ENCODE assay signal across 8 cellular contexts in the genomic region with DNA sequence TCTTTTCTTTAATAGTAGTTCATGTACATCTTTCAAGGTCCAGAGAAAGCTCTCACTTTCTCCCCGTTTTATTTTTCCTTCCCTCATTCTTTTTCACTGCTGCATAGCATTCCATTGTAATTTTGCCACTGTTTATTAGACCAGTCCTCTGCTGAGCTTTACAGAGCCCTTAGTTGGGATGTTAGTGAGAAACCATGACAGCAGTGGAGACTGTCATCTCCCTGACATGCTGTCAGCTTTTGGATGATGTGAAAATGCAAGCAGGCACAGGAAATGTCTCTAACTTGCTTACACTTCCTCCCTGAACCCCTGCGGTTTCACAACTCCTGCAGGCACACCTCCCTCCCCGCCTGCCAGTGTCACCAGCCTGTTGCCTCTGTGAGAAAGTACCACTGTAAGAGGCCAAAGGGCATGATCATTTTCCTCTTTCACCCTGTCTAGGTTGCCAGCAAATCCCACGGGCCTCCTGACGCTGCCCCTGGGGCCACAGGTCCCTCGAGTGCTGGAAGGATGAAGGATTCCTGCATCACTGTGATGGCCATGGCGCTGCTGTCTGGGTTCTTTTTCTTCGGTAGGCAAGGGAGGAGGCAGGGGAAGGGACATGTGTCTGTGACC. TPM values are rescaled to one million over a fixed set of nuclear protein-coding genes. Genes with fewer than 3 reads are reported as not detected.
A peak's percentile ranks its signal among the peaks of the same experiment; 100 is the strongest.
DNase-seq lines count a peak whose midpoint lies in the region; ATAC-seq, FAIRE-seq and TF ChIP-seq lines count a peak whose summit lies in the region.

TSS of gene ITGAL (plus strand) at position 415 of the 615 bp plus-strand sequence. CDS start at position 511, 96 bp downstream.

- H3K36me3 ChIP-seq in K562 (ENCODE audit: control insufficient read depth, insufficient read depth, low read length) = no peaks in the 10 kb centered on the region
- no peaks in the 10 kb centered on the region for H3K36me3 ChIP-seq in small intestine (ENCODE audit: control insufficient read depth in 2 of 2, insufficient read depth in 2 of 2, low read length in 2 of 2)

- intact Hi-C loops in K562 (cut with micrococcal nuclease) = no loop called here

- in situ Hi-C loops in K562 (cut with MboI) = no loop called here

- H2AFZ ChIP-seq in K562 (ENCODE audit: low read depth, low read length) = no peak within 1 kb of the TSS

- no peaks in the 10 kb centered on the region for H3K9me1 ChIP-seq in K562 (ENCODE audit: control insufficient read depth, insufficient read depth, low read length)

- no peak for FAIRE-seq in K562 (lab: Jason Lieb, UNC)
- FAIRE-seq in small intestine (lab: Jason Lieb, UNC) = no peak
- FAIRE-seq in H54 (lab: Jason Lieb, UNC) = no peak

- BruUV-seq in K562 (replicated peaks; lab: Mats Ljungman, UMichigan) = no TSS peak

- H3K36me3 Mint-ChIP-seq in HFFc6 (ENCODE audit: low read depth) = no peaks in the 10 kb centered on the region

- H3K4me3 Mint-ChIP-seq in HFFc6 = no peak within 1 kb of the TSS

- WGBS in K562 (ENCODE audit: insufficient coverage, low coverage, missing lambda C conversion rate) = 28% methylated on average over 8 of the region's 8 CpGs
- WGBS in small intestine, 3 donors = 31 to 42% (median 32%) methylated on average over 8 of the region's 8 CpGs

- H3K27ac Mint-ChIP-seq in HFFc6 = no peak within 1 kb of the TSS

- no peaks in the 10 kb centered on the region for H3K27me3 ChIP-seq in K562 (ENCODE audit: control insufficient read depth in 2 of 2, insufficient read depth in 2 of 2, low read length in 2 of 2)
- H3K27me3 ChIP-seq in small intestine (ENCODE audit: control insufficient read depth in 2 of 2, insufficient read depth in 2 of 2, low read length in 2 of 2) = no peaks in the 10 kb centered on the region

- H3K9ac ChIP-seq in K562 (ENCODE audit: insufficient read depth in 1 of 2, low read depth in 2 of 2, low read length in 2 of 2) = peak within 1 kb of the TSS in 1 of 2 experiments; percentile 42; a peak in 2 of 4 replicates

- H3K4me3 ChIP-seq in K562 = no peak within 1 kb of the TSS
- peak within 1 kb of the TSS; percentile 24 to 49 for H3K4me3 ChIP-seq in small intestine (ENCODE audit: low read depth in 1 of 2, low read length in 2 of 2)

- no peak for TF ChIP-seq RAD21 in K562 (CRISPR knock-in tag; conservative IDR thresholded peaks at IDR 0.05 in 1 of 2, IDR thresholded peaks at IDR 0.05 in 1 of 2)

- peak; percentile 71 for DNase-seq in T-helper 9 cell
- DNase-seq in K562 (ENCODE audit: extremely low read depth in 1 of 4, low spot score in 3 of 4) = no peak
- DNase-seq in small intestine = peak; percentile 81
- DNase-seq in H54 (ENCODE audit: insufficient read length, low spot score) = no peak
- DNase-seq in iPS-NIHi7 (ENCODE audit: extremely low spot score) = no peak
- DNase-seq in HFFc6 = no peak

- no peaks in the 10 kb centered on the region for H3K9me3 Mint-ChIP-seq in HFFc6

- no peaks in the 10 kb centered on the region for H3K4me1 Mint-ChIP-seq in HFFc6 (ENCODE audit: low read depth)

- no peaks in the 10 kb centered on the region for H4K20me1 ChIP-seq in K562 (replicated peaks; ENCODE audit: control insufficient read depth, insufficient read depth, low read length)

- peaks cover 22% of the 10 kb centered on the region for H3K27me3 Mint-ChIP-seq in HFFc6 (ENCODE audit: insufficient read depth)

- TF ChIP-seq POLR2A in K562 (conservative IDR thresholded peaks at IDR 0.05) = no peak
- TF ChIP-seq POLR2A in H54 (IDR thresholded peaks at IDR 0.05; ENCODE audit: low read depth, low read length) = no peak

- ATAC-seq in GM18508 (IDR thresholded peaks at IDR 0.05; ENCODE audit: insufficient read depth, unreplicated experiment) (peak; percentile 48), HG03095 (IDR thresholded peaks at IDR 0.05; ENCODE audit: unreplicated experiment) (peak; percentile 40), K562 (no peak)

- H3K4me1 ChIP-seq in K562 (replicated peaks in 1 of 2; ENCODE audit: control insufficient read depth in 2 of 2, insufficient read depth in 2 of 2, low read length in 2 of 2) = peaks cover 0 to 15% of the 10 kb centered on the region in 2 experiments; a peak in 1 of 5 replicates
- no peaks in the 10 kb centered on the region for H3K4me1 ChIP-seq in small intestine (ENCODE audit: control insufficient read depth in 2 of 2, insufficient read depth in 1 of 2, low read depth in 1 of 2, low read length in 1 of 2)

- H3K9me3 ChIP-seq in K562 (replicated peaks; ENCODE audit: control insufficient read depth, insufficient read depth, low read depth, low read length) (no peaks in the 10 kb centered on the region), small intestine (ENCODE audit: control insufficient read depth, low read depth) (no peaks in the 10 kb centered on the region)

- H3K79me2 ChIP-seq in K562 (ENCODE audit: control insufficient read depth, insufficient read depth, low read length) = no peaks in the 10 kb centered on the region

- POLR2A ChIA-PET in K562 (lab: Yijun Ruan, JAX) = no interaction called here

- H3K27ac ChIP-seq in K562 (ENCODE audit: extremely low read depth, low read depth, low read length) (no peak within 1 kb of the TSS), small intestine (ENCODE audit: low read depth in 1 of 2, low read length in 1 of 2) (peak within 1 kb of the TSS; percentile 13 to 79)

- TF ChIP-seq CTCF in K562 (IDR thresholded peaks at IDR 0.05 in 2 of 3, conservative IDR thresholded peaks at IDR 0.05 in 1 of 3; ENCODE audit: insufficient read depth in 2 of 3, low read depth in 1 of 3, low read length in 3 of 3) (no peak), HFFc6 (IDR thresholded peaks at IDR 0.05) (no peak)

- CTCF ChIA-PET in K562 (lab: Yijun Ruan, JAX; ENCODE audit: low intra/inter-chr PET ratio) = interaction anchor here (0.6 kb wide), 1 partner anchor 64 kb away, joined by 3 read pairs; no protein-coding TSS in a partner anchor

- H3K4me2 ChIP-seq in K562 (ENCODE audit: insufficient read depth, low read length) = no peak within 1 kb of the TSS

- no peak for TF ChIP-seq EP300 in K562 (IDR thresholded peaks at IDR 0.05; ENCODE audit: low read length)

TF ChIP-seq in K562, 482 proteins besides CTCF, POLR2A, EP300 and RAD21 (continues in another document):
- peak; percentile 91 for TF ChIP-seq ZNF146 (CRISPR knock-in tag; IDR thresholded peaks at IDR 0.05; ENCODE audit: unreplicated experiment)
- peak; percentile 67; the same call in 1 of the 2 replicates for TF ChIP-seq BCOR (IDR thresholded peaks at IDR 0.05)

RNA-seq across cellular contexts. Expression of gene ITGAL, which starts in this region (rescaled TPM):
- total RNA-seq in K562 (2011; cell fraction: chromatin; rRNA removed; ENCODE audit: low replicate concordance) = 0.23 TPM in 1 of 2 replicates, not detected in the other
- 0.13 and 0.50 TPM in 2 replicates for total RNA-seq in K562 (2011; cell fraction: nucleolus; rRNA removed)
- total RNA-seq in K562 (2011; cell fraction: nucleoplasm; rRNA removed) = not detected in 2 replicates
- total RNA-seq in K562 (2014; rRNA removed) = 0.61 TPM in 1 of 2 replicates, not detected in the other
- total RNA-seq in K562 (2014; rRNA removed; fragmentation: Illumina TruSeq; extraction: Trizol) = not detected in 2 replicates
- total RNA-seq in K562 (2015; rRNA removed; fragmentation: Illumina TruSeq; extraction: Trizol) = not detected in 2 replicates
- total RNA-seq in K562 (2021) = 0.53 and 0.92 TPM in 2 replicates
- polyA plus RNA-seq in K562 (2011; rRNA removed) = 0.01 and 0.12 TPM in 2 replicates
- polyA plus RNA-seq in K562 (2011; cell fraction: cytosol; rRNA removed) = 0.13 and 0.15 TPM in 2 replicates
- polyA plus RNA-seq in K562 (2011; cell fraction: nucleus; rRNA removed) = 0.08 and 0.09 TPM in 2 replicates
- 0.14 and 0.22 TPM in 2 replicates for polyA plus RNA-seq in K562 (2012)
- 0.12 TPM in 1 of 2 replicates, not detected in the other for polyA plus RNA-seq in K562 (2014; fragmentation: Illumina TruSeq; extraction: Trizol)
- not detected for polyA plus RNA-seq in K562 (2014; fragmentation: Nextera tagmentation; extraction: Ambion mirVana)
- polyA plus RNA-seq in K562 (2014; rRNA removed) = not detected in 2 replicates
- polyA minus RNA-seq in K562 (2011; rRNA and poly(A)+ RNA removed) = 0.21 TPM in 1 of 2 replicates, not detected in the other
- polyA minus RNA-seq in K562 (2011; cell fraction: cytosol; rRNA and poly(A)+ RNA removed) = not detected in 2 replicates
- polyA minus RNA-seq in K562 (2011; cell fraction: nucleus; rRNA and poly(A)+ RNA removed) = not detected in 2 replicates
- 1 to 10 TPM; 1.1 to 2.8 (median 2.4) TPM for polyA plus RNA-seq in small intestine
- total RNA-seq in HFFc6 (2021; fragmentation: NEBNext Ultra II Directional; extraction: Animal tissue kit (Norgen Biotek cat#: 25700)) = not detected

Comparison
In these comparisons a context has a peak if more than half of its experiments do, and no peak if none do; other contexts are left out.
1. DNase-seq: peak in T-helper 9 cell (single experiment) and small intestine (single experiment); none in K562 (0 of 4), H54 (single experiment), iPS-NIHi7 (single experiment) and HFFc6 (single experiment).